In the genomic region with DNA sequence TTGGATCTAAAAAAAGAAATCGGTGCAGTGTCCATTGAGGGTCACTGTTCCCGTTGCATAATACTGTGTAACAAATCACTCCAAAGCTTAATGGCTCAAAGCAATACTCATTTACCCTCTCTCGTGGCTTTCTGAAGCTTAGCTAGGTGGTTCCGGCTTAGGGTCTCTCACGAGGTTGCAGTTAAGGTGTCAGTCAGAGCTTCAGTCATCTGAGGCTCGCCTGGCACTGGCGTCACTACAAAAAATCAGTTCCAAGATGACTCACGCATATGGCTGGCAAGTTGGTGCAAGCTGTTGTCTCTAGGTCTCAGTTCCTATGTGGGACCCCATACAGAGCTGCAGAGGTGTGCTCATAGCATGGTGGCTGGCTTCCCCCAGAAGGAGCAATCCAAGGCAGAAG, we compare ENCODE assay signal across 19 cellular contexts.
A peak's percentile ranks its signal among the peaks of the same experiment; 100 is the strongest.
DNase-seq lines count a peak whose midpoint lies in the region; ATAC-seq, FAIRE-seq and TF ChIP-seq lines count a peak whose summit lies in the region.
"Had no signal": no experiment of that assay in that cellular context is flagged by ENCODE, and none has a peak within 500 bp of the region (broad histone marks: within the 10 kb centered on the region; RNA-seq: fewer than 3 reads in every experiment).

No MANE protein-coding gene starts in this region.

- peaks cover 1% of the 10 kb centered on the region for H3K27me3 Mint-ChIP-seq in glutamatergic neuron (ENCODE audit: unreplicated experiment)
- H3K27me3 Mint-ChIP-seq: B cell; CD4-positive, alpha-beta T cell had no signal

- no peaks in the 10 kb centered on the region for H3K79me2 ChIP-seq in OCI-LY3 (ENCODE audit: low read length)

- intact Hi-C loops in ascending aorta (cut with DNase I) = no loop called here

- H3K27me3 ChIP-seq in OCI-LY3 (ENCODE audit: low read depth, low read length) (no peaks in the 10 kb centered on the region), ascending aorta (no peaks in the 10 kb centered on the region)

- peak; percentile 6 for DNase-seq in NCI-H82 (lab: John Stamatoyannopoulos, UW)
- no peak for DNase-seq in NCI-H82 treated with DMSO at 0.1 percent for 48 hours (lab: John Stamatoyannopoulos, UW; ENCODE audit: unreplicated experiment)
- DNase-seq in GM18507 (ENCODE audit: extremely low spot score, insufficient read length, low read depth) = no peak
- DNase-seq in renal cortical epithelial cell (ENCODE audit: low read depth) = peak; percentile 2
- no peak for DNase-seq in ascending aorta (ENCODE audit: low spot score in 2 of 2)
- no peak for DNase-seq in glutamatergic neuron
- DNase-seq: 8988T; C1 segment of cervical spinal cord; Calu3; CD4-positive, alpha-beta T cell; DMS 273 treated with DMSO at 0.1 percent for 48 hours; GM23248 had no signal

- FAIRE-seq in GM18507 (lab: Jason Lieb, UNC) = peak; percentile 39
- FAIRE-seq: GM19239, H54, K562 had no signal

- TF ChIP-seq CTCF in OCI-LY3 (IDR thresholded peaks at IDR 0.05; ENCODE audit: low read depth, low read length) = no peak
- TF ChIP-seq CTCF in ascending aorta (IDR thresholded peaks at IDR 0.05) = no peak
- TF ChIP-seq CTCF in glutamatergic neuron (IDR thresholded peaks at IDR 0.05; ENCODE audit: partially characterized antibody, unreplicated experiment) = no peak

- H3K36me3 ChIP-seq in OCI-LY3 (replicated peaks; ENCODE audit: low read depth, low read length) (peaks cover 9% of the 10 kb centered on the region), ascending aorta (no peaks in the 10 kb centered on the region)

- H3K4me2 ChIP-seq in OCI-LY3 (ENCODE audit: low read length) = peak overlapping the region; percentile 66

- no peak overlapping the region for H3K27ac Mint-ChIP-seq in glutamatergic neuron (ENCODE audit: unreplicated experiment)
- H3K27ac Mint-ChIP-seq: B cell; CD4-positive, alpha-beta T cell had no signal

- H3K9me3 Mint-ChIP-seq in glutamatergic neuron (ENCODE audit: unreplicated experiment) = no peaks in the 10 kb centered on the region
- H3K9me3 Mint-ChIP-seq: CD4-positive, alpha-beta T cell had no signal

- ATAC-seq in GM19351 (IDR thresholded peaks at IDR 0.05; ENCODE audit: unreplicated experiment) = no peak
- ATAC-seq: HCT116, K562 had no signal

- no peaks in the 10 kb centered on the region for H3K9me3 ChIP-seq in OCI-LY3 (ENCODE audit: insufficient read depth, low read length)
- H3K9me3 ChIP-seq in ascending aorta = no peaks in the 10 kb centered on the region

- H4K20me1 ChIP-seq in OCI-LY3 (ENCODE audit: insufficient read depth, low read length) = no peaks in the 10 kb centered on the region

- H3K27ac ChIP-seq in OCI-LY3 (ENCODE audit: low read length) (peak overlapping the region; percentile 94), ascending aorta (no peak overlapping the region)
- H3K27ac ChIP-seq: GM23248 had no signal

- no peaks in the 10 kb centered on the region for H3K36me3 Mint-ChIP-seq in glutamatergic neuron (ENCODE audit: unreplicated experiment)

- peak overlapping the region; percentile 58 for H3K4me3 ChIP-seq in OCI-LY3 (ENCODE audit: low read length)
- H3K4me3 ChIP-seq in ascending aorta = no peak overlapping the region
- H3K4me3 ChIP-seq: GM23248, K562 had no signal

- peaks cover 6% of the 10 kb centered on the region for H3K4me1 Mint-ChIP-seq in glutamatergic neuron (ENCODE audit: low read depth, unreplicated experiment)
- H3K4me1 Mint-ChIP-seq: B cell had no signal

- no peak overlapping the region for H2AFZ ChIP-seq in OCI-LY3 (ENCODE audit: low read depth, low read length)
- H2AFZ ChIP-seq: GM23248 had no signal

- H3K4me3 Mint-ChIP-seq in glutamatergic neuron (ENCODE audit: unreplicated experiment) = no peak overlapping the region
- H3K4me3 Mint-ChIP-seq: B cell; CD4-positive, alpha-beta T cell had no signal

- H3K4me1 ChIP-seq in OCI-LY3 (ENCODE audit: low read length) (peaks cover 60% of the 10 kb centered on the region), ascending aorta (no peaks in the 10 kb centered on the region)

- peak overlapping the region; percentile 64 for H3K9ac ChIP-seq in OCI-LY3 (ENCODE audit: low read length)
- H3K9ac ChIP-seq: GM23248 had no signal

Comparison
In these comparisons a context has a peak if more than half of its experiments do, and no peak if none do; other contexts are left out.
1. DNase-seq: peak in NCI-H82 (single experiment) and renal cortical epithelial cell (single experiment); none in NCI-H82 treated with DMSO at 0.1 percent for 48 hours (single experiment), GM18507 (single experiment), ascending aorta (0 of 2) and glutamatergic neuron (single experiment).